ENCODE assay signal across 8 cellular contexts in genomic region chr2:38601463-38602135, GRCh38. TPM values are rescaled to one million over a fixed set of nuclear protein-coding genes. Genes with fewer than 3 reads are reported as not detected.
DNase-seq lines count a peak whose midpoint lies in the region; ATAC-seq, FAIRE-seq and TF ChIP-seq lines count a peak whose summit lies in the region.

No MANE protein-coding gene starts in this region.

- peak overlapping the region; percentile 71 for H2AFZ ChIP-seq in neuron (ENCODE audit: low read depth, low read length)

- intact Hi-C loops in A673 (cut with micrococcal nuclease; ENCODE audit: unreplicated experiment), result loop anchor here (5.0 kb wide), 2 partner anchors 59 to 136 kb away; no protein-coding TSS in a partner anchor

- peaks cover 35% of the 10 kb centered on the region for H3K4me1 ChIP-seq in A673 (ENCODE audit: insufficient read depth, low read length, poor library complexity, severe bottlenecking)
- peaks cover 35% of the 10 kb centered on the region for H3K4me1 ChIP-seq in neuron (ENCODE audit: insufficient read depth, low read length)

- no peak for FAIRE-seq in GM19239 (lab: Jason Lieb, UNC)

- POLR2A ChIA-PET in A673 (lab: Charles Lee; ENCODE audit: low non-redundant PET), result interaction anchor here (0.6 to 1.1 kb wide), 2 partner anchors 65 to 150 kb away, joined by 3 to 6 read pairs; no protein-coding TSS in a partner anchor
- POLR2A ChIA-PET in RWPE1 (lab: Yijun Ruan, JAX; ENCODE audit: low non-redundant PET), result interaction anchor here (0.6 kb wide), 1 partner anchor 38 kb away, joined by 3 read pairs; no protein-coding TSS in a partner anchor

- H3K36me3 ChIP-seq in A673 (ENCODE audit: insufficient read depth, low read length, poor library complexity, severe bottlenecking), result no peaks in the 10 kb centered on the region
- no peaks in the 10 kb centered on the region for H3K36me3 ChIP-seq in neuron (ENCODE audit: insufficient read depth, low read length)

- TF ChIP-seq CTCF in A673 (conservative IDR thresholded peaks at IDR 0.05; ENCODE audit: low read depth, low read length), result no peak
- no peak for TF ChIP-seq CTCF in RWPE1 (conservative IDR thresholded peaks at IDR 0.05; ENCODE audit: low read depth)
- no peak for TF ChIP-seq CTCF in epithelial cell of esophagus (IDR thresholded peaks at IDR 0.05; ENCODE audit: insufficient read depth, low read depth, low read length, missing control alignments)

- CTCF ChIA-PET in A673 (lab: Charles Lee), result interaction anchor here (0.5 to 0.9 kb wide), 3 partner anchors 20 to 125 kb away, joined by 3 read pairs; no protein-coding TSS in a partner anchor
- CTCF ChIA-PET in RWPE1 (lab: Yijun Ruan, JAX), result interaction anchor here (0.6 to 1.0 kb wide), 3 partner anchors 133 to 147 kb away, joined by 3 to 4 read pairs (median 3); no protein-coding TSS in a partner anchor

- peak; percentile 40 for DNase-seq in A673 (ENCODE audit: low spot score)
- DNase-seq in GM03348 (ENCODE audit: low spot score), result peak; percentile 24
- peak; percentile 35 for DNase-seq in RWPE1 (ENCODE audit: low spot score)
- DNase-seq in epithelial cell of esophagus (ENCODE audit: low read depth), result peak; percentile 22
- no peak for DNase-seq in GM19239 (ENCODE audit: insufficient read length, low spot score)
- DNase-seq in activated effector memory CD4-positive, alpha-beta T cell treated with anti-CD3 and anti-CD28 coated beads, Interleukin-2, amount 50 U/mL, for 16 hours, result no peak

- H3K27me3 ChIP-seq in A673 (replicated peaks; ENCODE audit: insufficient read depth, low read depth, low read length, poor library complexity) (no peaks in the 10 kb centered on the region), neuron (ENCODE audit: insufficient read depth, low read length) (no peaks in the 10 kb centered on the region)

- peak overlapping the region; percentile 93 for H3K4me3 ChIP-seq in A673 (ENCODE audit: low read depth, low read length, poor library complexity, severe bottlenecking)
- H3K4me3 ChIP-seq in epithelial cell of esophagus (ENCODE audit: low read length), result peak overlapping the region; percentile 72
- peak overlapping the region; percentile 90 for H3K4me3 ChIP-seq in neuron (ENCODE audit: low read length)

- H3K9me3 ChIP-seq in A673 (ENCODE audit: low read depth, low read length, poor library complexity, severe bottlenecking), result no peaks in the 10 kb centered on the region
- H3K9me3 ChIP-seq in neuron (ENCODE audit: low read length), result no peaks in the 10 kb centered on the region

- BruUV-seq in A673 (replicated peaks; lab: Mats Ljungman, UMichigan), result no TSS peak

- H3K27ac ChIP-seq in A673 (ENCODE audit: low read depth, low read length, poor library complexity, severe bottlenecking) (peak overlapping the region; percentile 96), RWPE1 (peak overlapping the region; percentile 94)

- ATAC-seq in GM19023 (IDR thresholded peaks at IDR 0.05; ENCODE audit: unreplicated experiment), result no peak

RNA-seq across cellular contexts. Expression of gene HNRNPLL, which starts 1.1 kb away (rescaled TPM):
- total RNA-seq in A673 (2021), result 73.8 and 82.0 TPM in 2 replicates

Comparison
In these comparisons a context has a peak if more than half of its experiments do, and no peak if none do; other contexts are left out.
1. DNase-seq: peak in A673 (single experiment), GM03348 (single experiment), RWPE1 (single experiment) and epithelial cell of esophagus (single experiment); none in GM19239 (single experiment) and activated effector memory CD4-positive, alpha-beta T cell treated with anti-CD3 and anti-CD28 coated beads, Interleukin-2, amount 50 U/mL, for 16 hours (single experiment).
2. Peak in every context shown above with its lines, with median percentiles within 50 percentile points of each other: H3K4me3 ChIP-seq.